12 cellular contexts compared by ENCODE assay signal in genomic region chr19:42465827-42466280, GRCh38. TPM values are rescaled to one million over a fixed set of nuclear protein-coding genes. Genes with fewer than 3 reads are reported as not detected.
DNase-seq lines count a peak whose midpoint lies in the region; ATAC-seq and TF ChIP-seq lines count a peak whose summit lies in the region.
"Had no signal": no experiment of that assay in that cellular context is flagged by ENCODE, and none has a peak within 500 bp of the region (broad histone marks: within the 10 kb centered on the region; RNA-seq: fewer than 3 reads in every experiment).

No MANE protein-coding gene starts in this region.

- H3K27me3 ChIP-seq in body of pancreas = no peaks in the 10 kb centered on the region
- H3K27me3 ChIP-seq: gastroesophageal sphincter had no signal

- H3K27ac Mint-ChIP-seq in memory B cell = peak overlapping the region; percentile 89
- no peak overlapping the region for H3K27ac Mint-ChIP-seq in activated T-helper 1 cell treated with anti-CD3 and anti-CD28 coated beads, Interleukin-12 subunit alpha, Interleukin-12 subunit beta, Interleukin-2, Interleukin-4 antibody, amounts not matched to agents 30 ng/mL and 10 ng/mL and 1 ng/mL, durations not matched to agents 14 hours and 24 hours and 36 hours

- peak; percentile 34 for TF ChIP-seq CTCF in GM13976 (IDR thresholded peaks at IDR 0.05; ENCODE audit: borderline replicate concordance, control extremely low read depth, extremely low read depth, insufficient read depth, missing control alignments)
- TF ChIP-seq CTCF in GM20000 (IDR thresholded peaks at IDR 0.05; ENCODE audit: extremely low read depth, missing control alignments) = no peak
- no peak for TF ChIP-seq CTCF in body of pancreas (IDR thresholded peaks at IDR 0.05)

- 68 to 89% methylated on average over 5 of the region's 5 CpGs for WGBS in body of pancreas, 2 donors

- no peak overlapping the region for H3K4me3 ChIP-seq in body of pancreas
- H3K4me3 ChIP-seq: gastroesophageal sphincter had no signal

- H3K27ac ChIP-seq in body of pancreas = no peak overlapping the region
- H3K27ac ChIP-seq: gastroesophageal sphincter had no signal

- H3K4me3 Mint-ChIP-seq in memory B cell = peak overlapping the region; percentile 45
- no peak overlapping the region for H3K4me3 Mint-ChIP-seq in activated T-helper 1 cell treated with anti-CD3 and anti-CD28 coated beads, Interleukin-12 subunit alpha, Interleukin-12 subunit beta, Interleukin-2, Interleukin-4 antibody, amounts not matched to agents 30 ng/mL and 10 ng/mL and 1 ng/mL, durations not matched to agents 14 hours and 24 hours and 36 hours

- H3K36me3 Mint-ChIP-seq in memory B cell = no peaks in the 10 kb centered on the region
- no peaks in the 10 kb centered on the region for H3K36me3 Mint-ChIP-seq in activated T-helper 1 cell treated with anti-CD3 and anti-CD28 coated beads, Interleukin-12 subunit alpha, Interleukin-12 subunit beta, Interleukin-2, Interleukin-4 antibody, amounts not matched to agents 30 ng/mL and 10 ng/mL and 1 ng/mL, durations not matched to agents 14 hours and 24 hours and 36 hours (ENCODE audit: low read depth)

- H3K36me3 ChIP-seq in body of pancreas (replicated peaks in 1 of 2; ENCODE audit: insufficient read depth in 1 of 2, low read depth in 2 of 2) = no peaks in the 10 kb centered on the region
- H3K36me3 ChIP-seq: gastroesophageal sphincter had no signal

- H3K9me3 ChIP-seq in body of pancreas = no peaks in the 10 kb centered on the region
- H3K9me3 ChIP-seq: gastroesophageal sphincter had no signal

- peaks cover 36% of the 10 kb centered on the region for H3K4me1 Mint-ChIP-seq in memory B cell
- peaks cover 27% of the 10 kb centered on the region for H3K4me1 Mint-ChIP-seq in activated T-helper 1 cell treated with anti-CD3 and anti-CD28 coated beads, Interleukin-12 subunit alpha, Interleukin-12 subunit beta, Interleukin-2, Interleukin-4 antibody, amounts not matched to agents 30 ng/mL and 10 ng/mL and 1 ng/mL, durations not matched to agents 14 hours and 24 hours and 36 hours (ENCODE audit: low read depth)

- DNase-seq in GM13976 (ENCODE audit: low spot score) (peak; percentile 83), GM20000 (ENCODE audit: low spot score) (peak; percentile 74), memory B cell (ENCODE audit: low spot score in 2 of 2) (peak; percentile 64 to 74), body of pancreas (no peak), DMS153 treated with DMSO at 0.1 percent for 48 hours (lab: John Stamatoyannopoulos, UW; ENCODE audit: unreplicated experiment) (no peak), iPS-NIHi11 (ENCODE audit: low spot score) (no peak)
- no peak for DNase-seq in activated T-helper 1 cell treated with anti-CD3 and anti-CD28 coated beads, Interleukin-12 subunit alpha, Interleukin-12 subunit beta, Interleukin-2, Interleukin-4 antibody, amounts not matched to agents 30 ng/mL and 10 ng/mL and 1 ng/mL, durations not matched to agents 14 hours and 24 hours and 36 hours (ENCODE audit: low spot score)

- intact Hi-C loops in body of pancreas (cut with DNase I) = no loop called here
- intact Hi-C loops in activated T-helper 1 cell treated with anti-CD3 and anti-CD28 coated beads, Interleukin-12 subunit alpha, Interleukin-12 subunit beta, Interleukin-2, Interleukin-4 antibody, amounts not matched to agents 30 ng/mL and 10 ng/mL and 1 ng/mL, durations not matched to agents 14 hours and 24 hours and 36 hours (cut with micrococcal nuclease) = no loop called here

- no peaks in the 10 kb centered on the region for H3K27me3 Mint-ChIP-seq in memory B cell
- H3K27me3 Mint-ChIP-seq in activated T-helper 1 cell treated with anti-CD3 and anti-CD28 coated beads, Interleukin-12 subunit alpha, Interleukin-12 subunit beta, Interleukin-2, Interleukin-4 antibody, amounts not matched to agents 30 ng/mL and 10 ng/mL and 1 ng/mL, durations not matched to agents 14 hours and 24 hours and 36 hours (ENCODE audit: insufficient read depth) = no peaks in the 10 kb centered on the region

- no peaks in the 10 kb centered on the region for H3K4me1 ChIP-seq in body of pancreas

- no peaks in the 10 kb centered on the region for H3K9me3 Mint-ChIP-seq in memory B cell
- no peaks in the 10 kb centered on the region for H3K9me3 Mint-ChIP-seq in activated T-helper 1 cell treated with anti-CD3 and anti-CD28 coated beads, Interleukin-12 subunit alpha, Interleukin-12 subunit beta, Interleukin-2, Interleukin-4 antibody, amounts not matched to agents 30 ng/mL and 10 ng/mL and 1 ng/mL, durations not matched to agents 14 hours and 24 hours and 36 hours

- peak; percentile 68 for ATAC-seq in HG03439 (IDR thresholded peaks at IDR 0.05; ENCODE audit: unreplicated experiment)
- ATAC-seq in memory B cell (ENCODE audit: low read depth) = peak; percentile 97
- no peak for ATAC-seq in body of pancreas
- ATAC-seq: gastroesophageal sphincter had no signal

- TF ChIP-seq POLR2A in body of pancreas (IDR thresholded peaks at IDR 0.05) = no peak

- in situ Hi-C loops in GM13976 (cut with MboI; ENCODE audit: low sequenced_read_pairs, unreplicated experiment) = no loop called here

RNA-seq across cellular contexts. Expression of gene CXCL17, which starts 23.1 kb away (rescaled TPM):
- 10 to 100 TPM in 1 of 2 donors, 1 to 10 TPM in 1; 6.3 to 19.2 TPM for total RNA-seq in body of pancreas
- not detected in 2 replicates for total RNA-seq in activated T-helper 1 cell treated with anti-CD3 and anti-CD28 coated beads, Interleukin-12 subunit alpha, Interleukin-12 subunit beta, Interleukin-2, Interleukin-4 antibody, amounts not matched to agents 30 ng/mL and 10 ng/mL and 1 ng/mL, durations not matched to agents 14 hours and 24 hours and 36 hours
- total RNA-seq: renal cortical epithelial cell; subcutaneous adipose tissue; T-helper 1 cell treated with Interleukin-12 subunit alpha and Interleukin-12 subunit beta and Interleukin-4 antibody, amounts not matched to agents 30 ng/mL and 1 ng/mL, for 36 hours had no signal

RNA-seq across cellular contexts. Expression of gene LIPE, which starts 38.7 kb away (rescaled TPM):
- 100 to 1,000 TPM in 1 of 2 donors, 1 to 10 TPM in 1; 8.3 to 357 TPM for total RNA-seq in body of pancreas
- total RNA-seq in activated T-helper 1 cell treated with anti-CD3 and anti-CD28 coated beads, Interleukin-12 subunit alpha, Interleukin-12 subunit beta, Interleukin-2, Interleukin-4 antibody, amounts not matched to agents 30 ng/mL and 10 ng/mL and 1 ng/mL, durations not matched to agents 14 hours and 24 hours and 36 hours = 32.8 and 38.5 TPM in 2 replicates

Comparison
In these comparisons a context has a peak if more than half of its experiments do, and no peak if none do; other contexts are left out.
1. DNase-seq: peak in GM13976 (single experiment), GM20000 (single experiment) and memory B cell (2 of 2); none in body of pancreas (0 of 4), DMS153 treated with DMSO at 0.1 percent for 48 hours (single experiment), activated T-helper 1 cell treated with anti-CD3 and anti-CD28 coated beads, Interleukin-12 subunit alpha, Interleukin-12 subunit beta, Interleukin-2, Interleukin-4 antibody, amounts not matched to agents 30 ng/mL and 10 ng/mL and 1 ng/mL, durations not matched to agents 14 hours and 24 hours and 36 hours (single experiment) and iPS-NIHi11 (single experiment).